In the genomic region with DNA sequence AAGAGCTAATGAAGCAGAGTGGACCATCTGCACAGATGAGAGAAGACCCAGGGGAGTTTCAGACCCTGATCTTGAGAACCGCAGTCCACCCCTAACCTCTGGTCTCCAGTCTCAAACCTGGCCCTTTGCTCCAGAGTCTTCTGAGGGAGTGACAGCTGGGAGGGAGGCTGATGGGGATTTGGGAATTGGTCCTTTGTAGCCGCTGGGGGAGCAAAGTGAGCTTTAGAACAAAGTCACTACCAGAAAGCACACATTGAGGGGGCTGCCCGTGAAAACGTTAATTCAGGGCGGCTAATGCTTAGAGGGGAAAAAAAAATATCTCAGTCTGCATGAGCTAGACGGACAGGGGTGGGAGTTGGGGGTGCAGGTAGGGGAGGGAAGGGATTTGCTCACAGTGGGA, we compare ENCODE assay signal across 1 cellular context.
TF ChIP-seq lines count a peak whose summit lies in the region.

No MANE protein-coding gene starts in this region.

TF ChIP-seq in GM23338, 12 proteins besides CTCF, POLR2A, EP300 and RAD21 (continued from another document):
- TF ChIP-seq, protein P1, sequence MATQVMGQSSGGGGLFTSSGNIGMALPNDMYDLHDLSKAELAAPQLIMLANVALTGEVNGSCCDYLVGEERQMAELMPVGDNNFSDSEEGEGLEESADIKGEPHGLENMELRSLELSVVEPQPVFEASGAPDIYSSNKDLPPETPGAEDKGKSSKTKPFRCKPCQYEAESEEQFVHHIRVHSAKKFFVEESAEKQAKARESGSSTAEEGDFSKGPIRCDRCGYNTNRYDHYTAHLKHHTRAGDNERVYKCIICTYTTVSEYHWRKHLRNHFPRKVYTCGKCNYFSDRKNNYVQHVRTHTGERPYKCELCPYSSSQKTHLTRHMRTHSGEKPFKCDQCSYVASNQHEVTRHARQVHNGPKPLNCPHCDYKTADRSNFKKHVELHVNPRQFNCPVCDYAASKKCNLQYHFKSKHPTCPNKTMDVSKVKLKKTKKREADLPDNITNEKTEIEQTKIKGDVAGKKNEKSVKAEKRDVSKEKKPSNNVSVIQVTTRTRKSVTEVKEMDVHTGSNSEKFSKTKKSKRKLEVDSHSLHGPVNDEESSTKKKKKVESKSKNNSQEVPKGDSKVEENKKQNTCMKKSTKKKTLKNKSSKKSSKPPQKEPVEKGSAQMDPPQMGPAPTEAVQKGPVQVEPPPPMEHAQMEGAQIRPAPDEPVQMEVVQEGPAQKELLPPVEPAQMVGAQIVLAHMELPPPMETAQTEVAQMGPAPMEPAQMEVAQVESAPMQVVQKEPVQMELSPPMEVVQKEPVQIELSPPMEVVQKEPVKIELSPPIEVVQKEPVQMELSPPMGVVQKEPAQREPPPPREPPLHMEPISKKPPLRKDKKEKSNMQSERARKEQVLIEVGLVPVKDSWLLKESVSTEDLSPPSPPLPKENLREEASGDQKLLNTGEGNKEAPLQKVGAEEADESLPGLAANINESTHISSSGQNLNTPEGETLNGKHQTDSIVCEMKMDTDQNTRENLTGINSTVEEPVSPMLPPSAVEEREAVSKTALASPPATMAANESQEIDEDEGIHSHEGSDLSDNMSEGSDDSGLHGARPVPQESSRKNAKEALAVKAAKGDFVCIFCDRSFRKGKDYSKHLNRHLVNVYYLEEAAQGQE (IDR thresholded peaks at IDR 0.05; ENCODE audit: unreplicated experiment), result no peak
- no peak for TF ChIP-seq STAT1 (IDR thresholded peaks at IDR 0.05; ENCODE audit: unreplicated experiment)
- TF ChIP-seq ZNF114 (CRISPR knock-in tag; IDR thresholded peaks at IDR 0.05), result no peak
- 0 out of 2 replicates have a peak, but pooled peaks have one; percentile 12 for TF ChIP-seq POLR2AphosphoS5 (IDR thresholded peaks at IDR 0.05; ENCODE audit: low read depth)
